In the genomic region with DNA sequence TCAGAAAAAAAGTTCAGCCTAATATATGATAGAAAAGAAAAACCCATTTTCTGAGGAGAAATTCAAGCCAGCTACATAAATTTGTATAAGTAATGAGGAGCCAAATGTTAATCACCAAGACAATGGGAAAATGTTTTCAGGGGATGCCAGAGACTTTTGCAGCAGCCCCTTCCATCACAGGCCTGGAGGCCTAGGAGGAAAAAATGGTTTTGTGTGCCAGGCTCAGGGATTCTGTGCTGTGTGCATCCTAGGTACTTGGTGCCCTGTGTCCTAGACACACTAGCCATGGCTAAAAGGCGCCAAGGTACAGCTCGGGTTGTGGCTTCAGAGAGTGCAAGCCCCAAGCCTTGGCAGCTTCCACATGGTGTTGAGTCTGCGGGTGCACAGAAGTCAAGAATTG, we compare ENCODE assay signal across 1 cellular context. TPM values are rescaled to one million over a fixed set of nuclear protein-coding genes. Genes with fewer than 3 reads are reported as not detected.
"Had no signal": no experiment of that assay in that cellular context is flagged by ENCODE, and none has a peak within 500 bp of the region (broad histone marks: within the 10 kb centered on the region; RNA-seq: fewer than 3 reads in every experiment).

No MANE protein-coding gene starts in this region.

RNA-seq across cellular contexts. Expression of gene LEKR1, which starts 53.3 kb away (rescaled TPM):
- total RNA-seq: HT1080 had no signal
